In genomic region chr6:37102299-37103168, GRCh38 we compare ENCODE assay signal across 1 cellular context.
A peak's percentile ranks its signal among the peaks of the same experiment; 100 is the strongest.
TF ChIP-seq lines count a peak whose summit lies in the region.

No MANE protein-coding gene starts in this region.

TF ChIP-seq in HepG2, 621 proteins besides CTCF, POLR2A, EP300 and RAD21 (continued from another document and continues in another):
- TF ChIP-seq ZNF331 (CRISPR knock-in tag; IDR thresholded peaks at IDR 0.05): peak; percentile 74
- TF ChIP-seq, protein P1, sequence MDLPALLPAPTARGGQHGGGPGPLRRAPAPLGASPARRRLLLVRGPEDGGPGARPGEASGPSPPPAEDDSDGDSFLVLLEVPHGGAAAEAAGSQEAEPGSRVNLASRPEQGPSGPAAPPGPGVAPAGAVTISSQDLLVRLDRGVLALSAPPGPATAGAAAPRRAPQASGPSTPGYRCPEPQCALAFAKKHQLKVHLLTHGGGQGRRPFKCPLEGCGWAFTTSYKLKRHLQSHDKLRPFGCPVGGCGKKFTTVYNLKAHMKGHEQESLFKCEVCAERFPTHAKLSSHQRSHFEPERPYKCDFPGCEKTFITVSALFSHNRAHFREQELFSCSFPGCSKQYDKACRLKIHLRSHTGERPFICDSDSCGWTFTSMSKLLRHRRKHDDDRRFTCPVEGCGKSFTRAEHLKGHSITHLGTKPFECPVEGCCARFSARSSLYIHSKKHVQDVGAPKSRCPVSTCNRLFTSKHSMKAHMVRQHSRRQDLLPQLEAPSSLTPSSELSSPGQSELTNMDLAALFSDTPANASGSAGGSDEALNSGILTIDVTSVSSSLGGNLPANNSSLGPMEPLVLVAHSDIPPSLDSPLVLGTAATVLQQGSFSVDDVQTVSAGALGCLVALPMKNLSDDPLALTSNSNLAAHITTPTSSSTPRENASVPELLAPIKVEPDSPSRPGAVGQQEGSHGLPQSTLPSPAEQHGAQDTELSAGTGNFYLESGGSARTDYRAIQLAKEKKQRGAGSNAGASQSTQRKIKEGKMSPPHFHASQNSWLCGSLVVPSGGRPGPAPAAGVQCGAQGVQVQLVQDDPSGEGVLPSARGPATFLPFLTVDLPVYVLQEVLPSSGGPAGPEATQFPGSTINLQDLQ (CRISPR knock-in tag; IDR thresholded peaks at IDR 0.05): no peak
- no peak for TF ChIP-seq ZSCAN21 (CRISPR knock-in tag; IDR thresholded peaks at IDR 0.05; ENCODE audit: borderline replicate concordance)
- TF ChIP-seq TOE1 (CRISPR knock-in tag; IDR thresholded peaks at IDR 0.05): no peak
- TF ChIP-seq CC2D1A (CRISPR knock-in tag; IDR thresholded peaks at IDR 0.05): no peak
- peak; percentile 93; the same call in 1 of the 2 replicates for TF ChIP-seq ZFP82 (CRISPR knock-in tag; IDR thresholded peaks at IDR 0.05; ENCODE audit: borderline replicate concordance)
- no peak for TF ChIP-seq PBX2 (CRISPR knock-in tag; IDR thresholded peaks at IDR 0.05)
- no peak for TF ChIP-seq USF2 (IDR thresholded peaks at IDR 0.05; ENCODE audit: low read depth, low read length)
- no peak for TF ChIP-seq USF2 (CRISPR knock-in tag; IDR thresholded peaks at IDR 0.05; ENCODE audit: borderline replicate concordance)
- TF ChIP-seq FOXA3 (CRISPR knock-in tag; IDR thresholded peaks at IDR 0.05): peak; percentile 31
- TF ChIP-seq SMAD3 (CRISPR knock-in tag; IDR thresholded peaks at IDR 0.05): no peak
- peak; percentile 89 for TF ChIP-seq HOXA3 (CRISPR knock-in tag; IDR thresholded peaks at IDR 0.05)
- TF ChIP-seq, protein P2, sequence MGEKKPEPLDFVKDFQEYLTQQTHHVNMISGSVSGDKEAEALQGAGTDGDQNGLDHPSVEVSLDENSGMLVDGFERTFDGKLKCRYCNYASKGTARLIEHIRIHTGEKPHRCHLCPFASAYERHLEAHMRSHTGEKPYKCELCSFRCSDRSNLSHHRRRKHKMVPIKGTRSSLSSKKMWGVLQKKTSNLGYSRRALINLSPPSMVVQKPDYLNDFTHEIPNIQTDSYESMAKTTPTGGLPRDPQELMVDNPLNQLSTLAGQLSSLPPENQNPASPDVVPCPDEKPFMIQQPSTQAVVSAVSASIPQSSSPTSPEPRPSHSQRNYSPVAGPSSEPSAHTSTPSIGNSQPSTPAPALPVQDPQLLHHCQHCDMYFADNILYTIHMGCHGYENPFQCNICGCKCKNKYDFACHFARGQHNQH (CRISPR knock-in tag; IDR thresholded peaks at IDR 0.05): peak; percentile 84
- TF ChIP-seq ZNF180 (CRISPR knock-in tag; IDR thresholded peaks at IDR 0.05; ENCODE audit: borderline replicate concordance, low read depth): no peak
- TF ChIP-seq SIN3A (IDR thresholded peaks at IDR 0.05; ENCODE audit: borderline replicate concordance, low read depth, low read length): peak; percentile 93; the same call in 1 of the 2 replicates
- TF ChIP-seq KAT8 (CRISPR knock-in tag; IDR thresholded peaks at IDR 0.05): peak; percentile 71
- TF ChIP-seq ZNF567 (CRISPR knock-in tag; IDR thresholded peaks at IDR 0.05; ENCODE audit: borderline replicate concordance): no peak
- TF ChIP-seq ZNF496 (CRISPR knock-in tag; IDR thresholded peaks at IDR 0.05; ENCODE audit: insufficient replicate concordance): no peak
- TF ChIP-seq ZNF160 (CRISPR knock-in tag; IDR thresholded peaks at IDR 0.05): no peak
- TF ChIP-seq, protein P3, sequence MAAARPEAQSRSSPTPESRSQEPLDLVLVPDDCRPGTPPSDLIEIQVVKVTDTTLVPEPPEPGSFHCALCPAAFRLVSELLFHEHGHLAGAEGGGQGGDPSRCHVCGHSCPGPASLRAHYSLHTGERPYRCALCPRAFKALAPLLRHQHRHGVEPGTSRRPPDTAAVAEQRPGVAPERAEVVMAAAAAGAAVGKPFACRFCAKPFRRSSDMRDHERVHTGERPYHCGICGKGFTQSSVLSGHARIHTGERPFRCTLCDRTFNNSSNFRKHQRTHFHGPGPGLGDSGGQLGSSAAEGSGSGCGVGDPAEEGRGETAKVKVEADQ (CRISPR knock-in tag; IDR thresholded peaks at IDR 0.05; ENCODE audit: borderline replicate concordance): no peak
- TF ChIP-seq ZNF772 (CRISPR knock-in tag; IDR thresholded peaks at IDR 0.05): 0 out of 2 replicates have a peak, but pooled peaks have one; percentile 23
- peak; percentile 71 for TF ChIP-seq TFE3 (CRISPR knock-in tag; IDR thresholded peaks at IDR 0.05)
- peak; percentile 74 for TF ChIP-seq RXRA (CRISPR knock-in tag; IDR thresholded peaks at IDR 0.05)
- peak; percentile 50 for TF ChIP-seq KDM6A (CRISPR knock-in tag; IDR thresholded peaks at IDR 0.05; ENCODE audit: low read depth)
- no peak for TF ChIP-seq ZNF33A (CRISPR knock-in tag; IDR thresholded peaks at IDR 0.05; ENCODE audit: borderline replicate concordance)
- TF ChIP-seq, protein P4, sequence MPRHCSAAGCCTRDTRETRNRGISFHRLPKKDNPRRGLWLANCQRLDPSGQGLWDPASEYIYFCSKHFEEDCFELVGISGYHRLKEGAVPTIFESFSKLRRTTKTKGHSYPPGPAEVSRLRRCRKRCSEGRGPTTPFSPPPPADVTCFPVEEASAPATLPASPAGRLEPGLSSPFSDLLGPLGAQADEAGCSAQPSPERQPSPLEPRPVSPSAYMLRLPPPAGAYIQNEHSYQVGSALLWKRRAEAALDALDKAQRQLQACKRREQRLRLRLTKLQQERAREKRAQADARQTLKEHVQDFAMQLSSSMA (CRISPR knock-in tag; IDR thresholded peaks at IDR 0.05): peak; percentile 73; the same call in 1 of the 2 replicates
- TF ChIP-seq ZNF720 (CRISPR knock-in tag; IDR thresholded peaks at IDR 0.05): no peak
- peak; percentile 73; the same call in 1 of the 2 replicates for TF ChIP-seq ZNF580 (CRISPR knock-in tag; IDR thresholded peaks at IDR 0.05; ENCODE audit: borderline replicate concordance, low read depth)
- 0 out of 2 replicates have a peak, but pooled peaks have one; percentile 23 for TF ChIP-seq ZNF253 (CRISPR knock-in tag; IDR thresholded peaks at IDR 0.05; ENCODE audit: borderline replicate concordance)
- TF ChIP-seq ZNF850 (CRISPR knock-in tag; conservative IDR thresholded peaks at IDR 0.05): peak; percentile 41; the same call in 1 of the 2 replicates
- no peak; the same call in 1 of the 2 replicates for TF ChIP-seq ZSCAN20 (CRISPR knock-in tag; IDR thresholded peaks at IDR 0.05; ENCODE audit: borderline replicate concordance)
- TF ChIP-seq KLF16 (CRISPR knock-in tag; IDR thresholded peaks at IDR 0.05): peak in 1 of 2 experiments; percentile 61; a peak in 1 of 4 replicates
- TF ChIP-seq ZNF207 (IDR thresholded peaks at IDR 0.05; ENCODE audit: borderline replicate concordance): no peak
- TF ChIP-seq ZNF232 (CRISPR knock-in tag; IDR thresholded peaks at IDR 0.05; ENCODE audit: borderline replicate concordance): 0 out of 2 replicates have a peak, but pooled peaks have one; percentile 25
- TF ChIP-seq ZFP91 (CRISPR knock-in tag; IDR thresholded peaks at IDR 0.05; ENCODE audit: borderline replicate concordance): peak; percentile 68; the same call in 1 of the 2 replicates
- peak; percentile 43; the same call in 1 of the 2 replicates for TF ChIP-seq ZNF558 (CRISPR knock-in tag; IDR thresholded peaks at IDR 0.05; ENCODE audit: borderline replicate concordance)
- 0 out of 2 replicates have a peak, but pooled peaks have one; percentile 83 for TF ChIP-seq MTERF4 (CRISPR knock-in tag; IDR thresholded peaks at IDR 0.05)
- TF ChIP-seq, protein P5, sequence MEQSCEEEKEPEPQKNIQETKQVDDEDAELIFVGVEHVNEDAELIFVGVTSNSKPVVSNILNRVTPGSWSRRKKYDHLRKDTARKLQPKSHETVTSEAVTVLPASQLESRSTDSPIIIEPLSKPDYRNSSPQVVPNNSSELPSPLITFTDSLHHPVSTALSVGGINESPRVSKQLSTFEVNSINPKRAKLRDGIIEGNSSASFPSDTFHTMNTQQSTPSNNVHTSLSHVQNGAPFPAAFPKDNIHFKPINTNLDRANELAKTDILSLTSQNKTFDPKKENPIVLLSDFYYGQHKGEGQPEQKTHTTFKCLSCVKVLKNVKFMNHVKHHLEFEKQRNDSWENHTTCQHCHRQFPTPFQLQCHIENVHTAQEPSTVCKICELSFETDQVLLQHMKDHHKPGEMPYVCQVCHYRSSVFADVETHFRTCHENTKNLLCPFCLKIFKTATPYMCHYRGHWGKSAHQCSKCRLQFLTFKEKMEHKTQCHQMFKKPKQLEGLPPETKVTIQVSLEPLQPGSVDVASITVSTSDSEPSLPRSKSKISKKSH (CRISPR knock-in tag; IDR thresholded peaks at IDR 0.05; ENCODE audit: borderline replicate concordance): peak; percentile 74; the same call in 1 of the 2 replicates
- no peak for TF ChIP-seq PAX8 (CRISPR knock-in tag; IDR thresholded peaks at IDR 0.05; ENCODE audit: borderline replicate concordance)
- TF ChIP-seq ZNF44 (CRISPR knock-in tag; IDR thresholded peaks at IDR 0.05): no peak
- no peak for TF ChIP-seq CBFB (CRISPR knock-in tag; IDR thresholded peaks at IDR 0.05)
- no peak for TF ChIP-seq ZNF513 (CRISPR knock-in tag; conservative IDR thresholded peaks at IDR 0.05)
- TF ChIP-seq ZNF562 (CRISPR knock-in tag; IDR thresholded peaks at IDR 0.05; ENCODE audit: borderline replicate concordance): no peak
- no peak for TF ChIP-seq CAMTA2 (CRISPR knock-in tag; IDR thresholded peaks at IDR 0.05; ENCODE audit: borderline replicate concordance)
- no peak for TF ChIP-seq ZFP36L2 (CRISPR knock-in tag; IDR thresholded peaks at IDR 0.05)
- TF ChIP-seq REPIN1 (CRISPR knock-in tag; IDR thresholded peaks at IDR 0.05; ENCODE audit: borderline replicate concordance, low read depth): peak; percentile 64; the same call in 1 of the 2 replicates
